ENCODE assay signal across 8 cellular contexts in genomic region chr7:74289660-74290589, GRCh38. TPM values are rescaled to one million over a fixed set of nuclear protein-coding genes. Genes with fewer than 3 reads are reported as not detected.
DNase-seq lines count a peak whose midpoint lies in the region; ATAC-seq and TF ChIP-seq lines count a peak whose summit lies in the region.

No MANE protein-coding gene starts in this region.

- H3K9me3 ChIP-seq in iPS-20b (ENCODE audit: insufficient read depth, low read depth, low read length) (no peaks in the 10 kb centered on the region), spleen (no peaks in the 10 kb centered on the region)

- H3K4me3 ChIP-seq in brain microvascular endothelial cell (ENCODE audit: low read depth, low read length) (peak overlapping the region; percentile 86), iPS-20b (ENCODE audit: low read length) (peak overlapping the region; percentile 81), spleen (peak overlapping the region; percentile 59 to 95 (median 74))

- H3K36me3 ChIP-seq in brain microvascular endothelial cell (replicated peaks), result no peaks in the 10 kb centered on the region
- no peaks in the 10 kb centered on the region for H3K36me3 ChIP-seq in iPS-20b (ENCODE audit: insufficient read depth, low read depth, low read length)
- H3K36me3 ChIP-seq in spleen, result no peaks in the 10 kb centered on the region

- DNase-seq in NCI-H345 (lab: John Stamatoyannopoulos, UW) (peak; percentile 33), NCI-H345 treated with DMSO at 0.1 percent for 48 hours (lab: John Stamatoyannopoulos, UW; ENCODE audit: unreplicated experiment) (no peak), RKO (ENCODE audit: low spot score) (peak; percentile 54), brain microvascular endothelial cell (no peak), spleen (peak; percentile 88), GF-D8 (lab: John Stamatoyannopoulos, UW) (no peak)

- H3K9ac ChIP-seq in iPS-20b (ENCODE audit: low read depth, low read length), result peak overlapping the region; percentile 75; the same call in 1 of the 2 replicates

- H3K4me1 ChIP-seq in iPS-20b (ENCODE audit: insufficient read depth, low read length) (peaks cover 28% of the 10 kb centered on the region), spleen (peaks cover 18 to 74% (median 51%) of the 10 kb centered on the region in 6 donors)

- peak overlapping the region; percentile 66 for H3K27ac ChIP-seq in brain microvascular endothelial cell
- H3K27ac ChIP-seq in iPS-20b (ENCODE audit: low read length), result no peak overlapping the region
- H3K27ac ChIP-seq in spleen, result peak overlapping the region in 7 of 8 donors; percentile 72 to 87 (median 80)

- TF ChIP-seq POLR2A in spleen (IDR thresholded peaks at IDR 0.05), result no peak

- H3K27me3 ChIP-seq in brain microvascular endothelial cell (replicated peaks) (no peaks in the 10 kb centered on the region), iPS-20b (ENCODE audit: insufficient read depth, low read length) (peaks cover 31% of the 10 kb centered on the region), spleen (replicated peaks in 1 of 7) (peaks cover 0 to 14% (median 0%) of the 10 kb centered on the region in 7 donors)

- ATAC-seq in GM18867 (IDR thresholded peaks at IDR 0.05; ENCODE audit: unreplicated experiment), result no peak

- intact Hi-C loops in spleen (cut with DNase I; ENCODE audit: low total_unique reads), result loop anchor here (10.0 kb wide), 2 partner anchors 85 to 105 kb away; no protein-coding TSS in a partner anchor

- WGBS in spleen, 5 donors, result 1 to 2% (median 1%) methylated on average over 36 to 59 of the region's 59 CpGs

- in situ Hi-C loops in brain microvascular endothelial cell (cut with HindIII; ENCODE audit: low pct_ligation_motif_present, low sequenced_read_pairs), result no loop called here

- no peak for TF ChIP-seq CTCF in brain microvascular endothelial cell (IDR thresholded peaks at IDR 0.05; ENCODE audit: low read depth, low read length, missing control alignments)
- TF ChIP-seq CTCF in spleen (IDR thresholded peaks at IDR 0.05 in 8 of 11, conservative IDR thresholded peaks at IDR 0.05 in 3 of 11), result no peak

RNA-seq across cellular contexts. Expression of gene CLIP2, which starts 0.7 kb away (rescaled TPM):
- 10 to 100 TPM; 15.7 to 18.6 (median 17.4) TPM for total RNA-seq in spleen
- polyA plus RNA-seq in spleen, result 1 to 10 TPM; 2.7 to 9.7 (median 2.7) TPM

RNA-seq across cellular contexts. Expression of gene RFC2, which starts 35.7 kb away (rescaled TPM):
- total RNA-seq in spleen, result 10 to 100 TPM in 6 of 7 donors, 1 to 10 TPM in 1; 7.5 to 24.7 (median 19.0) TPM
- polyA plus RNA-seq in spleen, result 10 to 100 TPM; 17.0 to 25.0 (median 23.2) TPM

Comparison
In these comparisons a context has a peak if more than half of its experiments do, and no peak if none do; other contexts are left out.
1. DNase-seq: peak in NCI-H345 (single experiment), RKO (single experiment) and spleen (single experiment); none in NCI-H345 treated with DMSO at 0.1 percent for 48 hours (single experiment), brain microvascular endothelial cell (single experiment) and GF-D8 (single experiment).
2. Peak in every context shown above with its lines, with median percentiles within 50 percentile points of each other: H3K4me3 ChIP-seq.